In genomic region chr4:30815685-30816084, GRCh38 we compare ENCODE assay signal across 21 cellular contexts.
DNase-seq lines count a peak whose midpoint lies in the region; ATAC-seq, FAIRE-seq and TF ChIP-seq lines count a peak whose summit lies in the region.
"Had no signal": no experiment of that assay in that cellular context is flagged by ENCODE, and none has a peak within 500 bp of the region (broad histone marks: within the 10 kb centered on the region; RNA-seq: fewer than 3 reads in every experiment).

No MANE protein-coding gene starts in this region.

- H3K4me1 ChIP-seq in GM23338 (ENCODE audit: insufficient read depth) (peaks cover 20% of the 10 kb centered on the region; the same call in 1 of the 2 replicates), H1 (replicated peaks in 1 of 4; ENCODE audit: control insufficient read depth in 3 of 4, insufficient read depth in 4 of 4, low read length in 3 of 4) (peaks cover 0 to 4% (median under 1%) of the 10 kb centered on the region in 4 experiments; a peak in 2 of 7 replicates), HepG2 (ENCODE audit: insufficient read depth, low read length) (no peaks in the 10 kb centered on the region)
- H3K4me1 ChIP-seq: Caco-2 had no signal

- no peaks in the 10 kb centered on the region for H3K79me1 ChIP-seq in H1 (ENCODE audit: low read depth, low read length)

- H3K9ac ChIP-seq in H1 (replicated peaks in 1 of 4; ENCODE audit: extremely low read depth in 1 of 4, low read depth in 3 of 4, low read length in 3 of 4): no peak overlapping the region
- H3K9ac ChIP-seq in HepG2 (ENCODE audit: insufficient read depth, low read depth, low read length): no peak overlapping the region
- H3K9ac ChIP-seq: BLaER1 had no signal

- H3K18ac ChIP-seq in H1 (ENCODE audit: extremely low read depth, low read length): no peak overlapping the region

- no peak overlapping the region for H3K23ac ChIP-seq in H1 (ENCODE audit: insufficient read length)

- no peaks in the 10 kb centered on the region for H3K9me3 Mint-ChIP-seq in GM23338

- H4K91ac ChIP-seq in H1 (replicated peaks; ENCODE audit: insufficient read length, low read length): no peak overlapping the region

- no peak for TF ChIP-seq RAD21 in H1 (IDR thresholded peaks at IDR 0.05 in 1 of 2, conservative IDR thresholded peaks at IDR 0.05 in 1 of 2; ENCODE audit: low read depth in 2 of 2, low read length in 2 of 2)
- no peak for TF ChIP-seq RAD21 in HepG2 (CRISPR knock-in tag; IDR thresholded peaks at IDR 0.05)

- H3K27ac Mint-ChIP-seq in GM23338: no peak overlapping the region
- H3K27ac Mint-ChIP-seq: B cell; CD4-positive, CD25-positive, alpha-beta regulatory T cell; CD8-positive, alpha-beta T cell; HFFc6 had no signal

- no peaks in the 10 kb centered on the region for H3K27me3 Mint-ChIP-seq in GM23338 (ENCODE audit: insufficient read depth, low read depth, poor library complexity)
- H3K27me3 Mint-ChIP-seq: B cell; CD4-positive, CD25-positive, alpha-beta regulatory T cell had no signal

- TF ChIP-seq CTCF in GM23338 (conservative IDR thresholded peaks at IDR 0.05; ENCODE audit: low read depth in 2 of 2) (no peak), H1 (IDR thresholded peaks at IDR 0.05; ENCODE audit: control extremely low read depth in 1 of 3, insufficient read depth in 1 of 3, low read depth in 1 of 3, low read length in 3 of 3) (no peak), HepG2 (CRISPR knock-in tag; IDR thresholded peaks at IDR 0.05) (no peak)

- H2BK120ac ChIP-seq in H1 (replicated peaks; ENCODE audit: low read depth, low read length): no peak overlapping the region

- in situ Hi-C loops in HepG2 (cut with HindIII; ENCODE audit: extremely low pct_ligation_motif_present, low pct_unique_long_range_greater_than_20kb): no loop called here

- peaks cover 4% of the 10 kb centered on the region; the same call in 1 of the 2 replicates for H3K9me2 ChIP-seq in GM23338 (ENCODE audit: insufficient read depth)

- DNase-seq in GM23338 (ENCODE audit: low spot score): peak; percentile 47
- DNase-seq in H1 (ENCODE audit: low read depth in 1 of 2, low spot score in 2 of 2): no peak
- peak; percentile 55 for DNase-seq in islet precursor cell
- no peak for DNase-seq in SW 1271 (lab: John Stamatoyannopoulos, UW)
- DNase-seq in MV-4-11 (lab: John Stamatoyannopoulos, UW): no peak
- no peak for DNase-seq in HepG2 (ENCODE audit: low spot score)
- DNase-seq: Caco-2; CD4-positive, CD25-positive, alpha-beta regulatory T cell; CD8-positive, alpha-beta T cell; DMS153; DND-41; H9; HFFc6 had no signal

- H3K4me3 ChIP-seq in GM23338: no peak overlapping the region
- no peak overlapping the region for H3K4me3 ChIP-seq in H1 (ENCODE audit: extremely low read depth in 1 of 4, insufficient read depth in 2 of 4, low read depth in 3 of 4, low read length in 4 of 4)
- H3K4me3 ChIP-seq in HepG2 (replicated peaks in 1 of 3; ENCODE audit: insufficient read depth in 1 of 3, low read depth in 2 of 3, low read length in 3 of 3): no peak overlapping the region
- H3K4me3 ChIP-seq: BLaER1 had no signal

- H4K5ac ChIP-seq in H1 (ENCODE audit: insufficient read length, low read depth, low read length): no peak overlapping the region

- TF ChIP-seq EP300 in H1 (IDR thresholded peaks at IDR 0.05; ENCODE audit: borderline replicate concordance in 1 of 2, low read depth in 2 of 2, low read length in 2 of 2) (no peak), HepG2 (IDR thresholded peaks at IDR 0.05; ENCODE audit: low read depth in 2 of 2, low read length in 2 of 2) (no peak), HepG2 (CRISPR knock-in tag; IDR thresholded peaks at IDR 0.05; ENCODE audit: borderline replicate concordance) (no peak)

- no peaks in the 10 kb centered on the region for H3K9me3 ChIP-seq in H1 (ENCODE audit: insufficient read depth in 2 of 2, low read depth in 1 of 2, low read length in 1 of 2)
- no peaks in the 10 kb centered on the region for H3K9me3 ChIP-seq in HepG2 (ENCODE audit: low read length)
- H3K9me3 ChIP-seq: BLaER1, Caco-2 had no signal

- no peak overlapping the region for H3K4me3 Mint-ChIP-seq in GM23338
- H3K4me3 Mint-ChIP-seq: B cell; CD4-positive, CD25-positive, alpha-beta regulatory T cell; CD8-positive, alpha-beta T cell; H9; HFFc6 had no signal

- CTCF ChIA-PET in H1 (lab: Charles Lee; ENCODE audit: partially characterized antibody): no interaction called here
- CTCF ChIA-PET in HepG2 (lab: Yijun Ruan, JAX; ENCODE audit: low intra/inter-chr PET ratio, low total read pairs): no interaction called here

- BruUV-seq in HepG2 (replicated peaks; lab: Mats Ljungman, UMichigan): no TSS peak

- H2BK20ac ChIP-seq in H1 (ENCODE audit: low read length): no peak overlapping the region

- H4K20me1 ChIP-seq in GM23338 (replicated peaks; ENCODE audit: insufficient read depth) (no peaks in the 10 kb centered on the region), H1 (replicated peaks in 1 of 2; ENCODE audit: control insufficient read depth in 1 of 2, insufficient read depth in 2 of 2, low read length in 2 of 2) (no peaks in the 10 kb centered on the region), HepG2 (ENCODE audit: insufficient read depth, low read length) (no peaks in the 10 kb centered on the region)
- H4K20me1 ChIP-seq: BLaER1 had no signal

- H3K4me2 ChIP-seq in GM23338: no peak overlapping the region
- no peak overlapping the region for H3K4me2 ChIP-seq in H1 (ENCODE audit: insufficient read depth in 1 of 2, low read depth in 2 of 2, low read length in 2 of 2)
- H3K4me2 ChIP-seq in HepG2 (ENCODE audit: low read depth, low read length): no peak overlapping the region
- H3K4me2 ChIP-seq: BLaER1 had no signal

- POLR2A ChIA-PET in H1 (lab: Charles Lee; ENCODE audit: partially characterized antibody): no interaction called here
- POLR2A ChIA-PET in HepG2 (lab: Yijun Ruan, JAX): no interaction called here

- FAIRE-seq in H1 (lab: Jason Lieb, UNC) (no peak), HepG2 (lab: Jason Lieb, UNC) (no peak)
- FAIRE-seq: A204.1, G401.6, GM12891, GM18507 had no signal

- no peak overlapping the region for H3K56ac ChIP-seq in H1 (replicated peaks; ENCODE audit: insufficient read length, low read depth, low read length)

- intact Hi-C loops in HepG2 (cut with micrococcal nuclease; ENCODE audit: unreplicated experiment): no loop called here

- H3K27ac ChIP-seq in GM23338 (ENCODE audit: low read depth): no peak overlapping the region
- no peak overlapping the region for H3K27ac ChIP-seq in H1 (ENCODE audit: low read depth, low read length)
- H3K27ac ChIP-seq in HepG2 (ENCODE audit: extremely low read length, insufficient read depth, low read length): no peak overlapping the region
- H3K27ac ChIP-seq: 22Rv1, BLaER1, C4-2B had no signal

- ATAC-seq in GM23338 (peak; percentile 68), HepG2 (no peak)
- ATAC-seq: CD8-positive, alpha-beta T cell had no signal

- H3K79me2 ChIP-seq in GM23338 (replicated peaks; ENCODE audit: insufficient read depth): no peaks in the 10 kb centered on the region
- H3K79me2 ChIP-seq in H1 (ENCODE audit: control insufficient read depth in 1 of 2, insufficient read depth in 2 of 2, low read length in 2 of 2): no peaks in the 10 kb centered on the region
- no peaks in the 10 kb centered on the region for H3K79me2 ChIP-seq in HepG2 (ENCODE audit: insufficient read depth, low read length)

- H2BK5ac ChIP-seq in H1 (ENCODE audit: low read depth, low read length): no peak overlapping the region

- peaks cover 30% of the 10 kb centered on the region for H3K4me1 Mint-ChIP-seq in GM23338
- H3K4me1 Mint-ChIP-seq: B cell; CD4-positive, CD25-positive, alpha-beta regulatory T cell had no signal

- H3K14ac ChIP-seq in H1 (ENCODE audit: insufficient read length): no peak overlapping the region

- H2AK5ac ChIP-seq in H1 (ENCODE audit: low read depth, low read length): no peak overlapping the region

- peak overlapping the region; percentile 65; the same call in 1 of the 2 replicates for H2BK12ac ChIP-seq in H1 (ENCODE audit: low read depth, low read length)

- H2AFZ ChIP-seq in GM23338 (peak overlapping the region; percentile 53; the same call in 1 of the 2 replicates), H1 (ENCODE audit: low read length) (0 out of 2 replicates have a peak overlapping the region, but pooled peaks have one; percentile 49), HepG2 (ENCODE audit: low read length) (no peak overlapping the region)

- no peak for TF ChIP-seq POLR2A in H1 (IDR thresholded peaks at IDR 0.05; ENCODE audit: control extremely low read depth in 1 of 2, low read depth in 2 of 2, low read length in 2 of 2)
- no peak for TF ChIP-seq POLR2A in HepG2 (IDR thresholded peaks at IDR 0.05; ENCODE audit: insufficient read depth in 1 of 2, low read depth in 2 of 2, low read length in 2 of 2)

- no peak overlapping the region; the same call in 1 of the 2 replicates for H4K8ac ChIP-seq in H1 (ENCODE audit: extremely low read depth, insufficient read depth, low read length)

- no peaks in the 10 kb centered on the region for H3F3A ChIP-seq in GM23338 (replicated peaks; ENCODE audit: low read depth)

- H3K4ac ChIP-seq in H1 (replicated peaks; ENCODE audit: insufficient read length, low read depth, low read length): no peak overlapping the region

- no peak overlapping the region for H2BK15ac ChIP-seq in H1 (ENCODE audit: low read length)

- H3K23me2 ChIP-seq in H1 (ENCODE audit: low read depth, low read length): no peaks in the 10 kb centered on the region

- no peaks in the 10 kb centered on the region for H3K27me3 ChIP-seq in GM23338 (ENCODE audit: insufficient read depth)
- no peaks in the 10 kb centered on the region for H3K27me3 ChIP-seq in H1 (replicated peaks in 1 of 4; ENCODE audit: control insufficient read depth in 3 of 4, extremely low read depth in 1 of 4, insufficient read depth in 3 of 4, low read length in 3 of 4)
- H3K27me3 ChIP-seq in HepG2 (ENCODE audit: control insufficient read depth in 1 of 2, insufficient read depth in 2 of 2, low read length in 2 of 2): no peaks in the 10 kb centered on the region
- H3K27me3 ChIP-seq: BLaER1 had no signal

- no peaks in the 10 kb centered on the region for H3K36me3 ChIP-seq in GM23338 (ENCODE audit: insufficient read depth)
- H3K36me3 ChIP-seq in H1 (ENCODE audit: control insufficient read depth in 2 of 4, insufficient read depth in 4 of 4, low read length in 3 of 4): no peaks in the 10 kb centered on the region
- H3K36me3 ChIP-seq in HepG2 (replicated peaks in 1 of 2; ENCODE audit: control insufficient read depth in 1 of 2, insufficient read depth in 2 of 2, low read length in 2 of 2): no peaks in the 10 kb centered on the region
- H3K36me3 ChIP-seq: BLaER1 had no signal

- H3K36me3 Mint-ChIP-seq in GM23338 (ENCODE audit: low read depth): no peaks in the 10 kb centered on the region
- H3K36me3 Mint-ChIP-seq: CD4-positive, CD25-positive, alpha-beta regulatory T cell; CD8-positive, alpha-beta T cell had no signal

- 71% methylated on average over 2 of the region's 2 CpGs; no CpG with 5 or more reads in 1 of the 2 experiments for WGBS in H1 (ENCODE audit: extremely low coverage in 1 of 2, insufficient coverage in 1 of 2, insufficient read length in 1 of 2, insufficient replicate concordance in 2 of 2, low coverage in 1 of 2, low lambda C conversion rate in 2 of 2, missing lambda C conversion rate in 1 of 2), 2 experiments
- WGBS in HepG2 (ENCODE audit: low lambda C conversion rate): 0% methylated on average over 2 of the region's 2 CpGs

TF ChIP-seq in GM23338, 12 proteins besides CTCF, POLR2A, EP300 and RAD21 (continues in another document):
- TF ChIP-seq EZH2 (IDR thresholded peaks at IDR 0.05; ENCODE audit: low read depth, unreplicated experiment): no peak

TF ChIP-seq in HepG2, 621 proteins besides CTCF, POLR2A, EP300 and RAD21 (continues in another document):
- TF ChIP-seq MLLT10 (CRISPR knock-in tag; IDR thresholded peaks at IDR 0.05): no peak

Comparison
In these comparisons a context has a peak if more than half of its experiments do, and no peak if none do; other contexts are left out.
1. DNase-seq: peak in GM23338 (single experiment) and islet precursor cell (single experiment); none in H1 (0 of 2), SW 1271 (0 of 2), MV-4-11 (single experiment) and HepG2 (single experiment).